Comparison of ENCODE assay signal across 27 cellular contexts in the genomic region with DNA sequence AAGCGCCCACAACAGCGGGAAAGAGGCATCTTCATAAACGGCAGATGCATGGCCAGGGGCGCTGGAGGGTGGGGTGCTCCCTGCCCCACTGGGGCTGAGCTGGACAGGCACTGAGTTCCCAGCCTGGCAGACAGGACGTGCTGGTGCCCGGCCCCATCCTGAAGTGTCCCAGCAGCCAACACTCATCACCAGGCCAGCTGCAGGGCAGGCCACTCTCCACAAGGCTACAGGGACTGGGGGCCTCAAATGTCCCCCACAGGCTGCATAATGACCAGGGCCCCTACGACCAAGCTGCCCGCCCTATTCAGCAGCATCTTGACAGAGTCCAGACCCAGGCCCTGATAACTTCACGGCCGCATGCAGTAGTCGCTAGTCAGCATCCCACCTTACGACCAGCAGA.
"Had no signal": no experiment of that assay in that cellular context is flagged by ENCODE, and none has a peak within 500 bp of the region (broad histone marks: within the 10 kb centered on the region; RNA-seq: fewer than 3 reads in every experiment).

No MANE protein-coding gene starts in this region.

- H3K27ac Mint-ChIP-seq: activated CD8-positive, alpha-beta T cell treated with anti-CD3 and anti-CD28 coated beads, Interleukin-2, amount 10 ng/mL, durations not matched to agents 7 days and 5 days; activated naive CD4-positive, alpha-beta T cell treated with anti-CD3 and anti-CD28 coated beads, Interleukin-2, amount 50 U/mL, for 72 hours; activated naive CD8-positive, alpha-beta T cell treated with anti-CD3 and anti-CD28 coated beads, Interleukin-2, amount 50 U/mL, for 24 hours; T-helper 1 cell treated with Interleukin-12 subunit alpha and Interleukin-12 subunit beta and Interleukin-4 antibody, amounts not matched to agents 30 μg/mL and 1 μg/mL, for 36 hours; WTC11 had no signal

- DNase-seq: activated CD4-positive, alpha-beta T cell treated with anti-CD3 and anti-CD28 coated beads for 48 hours; activated CD4-positive, alpha-beta T cell treated with anti-CD3 and anti-CD28 coated beads, Interleukin-2, amount 50 U/mL, for 4 hours; activated CD4-positive, CD25-positive, alpha-beta regulatory T cell treated with anti-CD3 and anti-CD28 coated beads, Interleukin-2, amount 50 U/mL, for 72 hours; activated CD8-positive, alpha-beta memory T cell treated with anti-CD3 and anti-CD28 coated beads, Interleukin-2, amount 50 U/mL, for 48 hours; activated CD8-positive, alpha-beta T cell treated with anti-CD3 and anti-CD28 coated beads, Interleukin-2, amount 10 ng/mL, durations not matched to agents 7 days and 5 days; activated effector memory CD4-positive, alpha-beta T cell treated with anti-CD3 and anti-CD28 coated beads, Interleukin-2, amount 50 U/mL, for 16 hours; activated naive CD4-positive, alpha-beta T cell treated with Interleukin-2 at 50 U/mL for 16 hours; activated naive CD8-positive, alpha-beta T cell treated with anti-CD3 and anti-CD28 coated beads, Interleukin-2, amount 50 U/mL, for 24 hours; activated T-cell treated with anti-CD3 and anti-CD28 coated beads, Interleukin-2, amount 50 U/mL, for 4 hours; amygdala; brain microvascular endothelial cell; KG1; NCI-H1092; NCI-H1417; NCI-H1930; NCI-H2171; NCI-H226; NCI-H510A; NCI-H69; NK-92 treated with Interleukin-12 subunit alpha and Interleukin-12 subunit beta, amount 100 ng/mL, for 24 hours; Right ventricle myocardium superior had no signal

- H3K4me1 ChIP-seq: Peyer's patch had no signal

- H3K4me3 Mint-ChIP-seq: activated CD8-positive, alpha-beta T cell treated with anti-CD3 and anti-CD28 coated beads, Interleukin-2, amount 10 ng/mL, durations not matched to agents 7 days and 5 days; activated naive CD8-positive, alpha-beta T cell treated with anti-CD3 and anti-CD28 coated beads, Interleukin-2, amount 50 U/mL, for 24 hours; activated T-cell treated with anti-CD3 and anti-CD28 coated beads, Interleukin-2, amount 50 U/mL, for 4 hours; T-helper 1 cell treated with Interleukin-12 subunit alpha and Interleukin-12 subunit beta and Interleukin-4 antibody, amounts not matched to agents 30 μg/mL and 1 μg/mL, for 36 hours; WTC11 had no signal

- H3K27ac ChIP-seq: brain microvascular endothelial cell, cardiac muscle cell, Peyer's patch, RWPE1 had no signal

- H3K9me3 Mint-ChIP-seq: activated naive CD4-positive, alpha-beta T cell treated with anti-CD3 and anti-CD28 coated beads, Interleukin-2, amount 50 U/mL, for 72 hours; activated naive CD8-positive, alpha-beta T cell treated with anti-CD3 and anti-CD28 coated beads, Interleukin-2, amount 50 U/mL, for 24 hours; activated T-cell treated with anti-CD3 and anti-CD28 coated beads, Interleukin-2, amount 50 U/mL, for 4 hours; T-helper 1 cell treated with Interleukin-12 subunit alpha and Interleukin-12 subunit beta and Interleukin-4 antibody, amounts not matched to agents 30 μg/mL and 1 μg/mL, for 36 hours; WTC11 had no signal

- H3K27me3 ChIP-seq: brain microvascular endothelial cell, cardiac muscle cell, Peyer's patch had no signal

- ATAC-seq: activated CD8-positive, alpha-beta T cell treated with anti-CD3 and anti-CD28 coated beads, Interleukin-2, amount 10 ng/mL, durations not matched to agents 7 days and 5 days; activated naive CD4-positive, alpha-beta T cell treated with anti-CD3 and anti-CD28 coated beads, Interleukin-2, amount 50 U/mL, for 72 hours; activated naive CD8-positive, alpha-beta T cell treated with anti-CD3 and anti-CD28 coated beads, Interleukin-2, amount 50 U/mL, for 24 hours; activated T-cell treated with anti-CD3 and anti-CD28 coated beads, Interleukin-2, amount 50 U/mL, for 4 hours; WTC11 had no signal

- H3K36me3 ChIP-seq: brain microvascular endothelial cell, cardiac muscle cell, Peyer's patch had no signal

- H3K4me3 ChIP-seq: cardiac muscle cell, Peyer's patch had no signal

- H3K9me3 ChIP-seq: Peyer's patch had no signal
